In genomic region chr2:38863061-38863695, GRCh38 we compare ENCODE assay signal across 22 cellular contexts. TPM values are rescaled to one million over a fixed set of nuclear protein-coding genes. Genes with fewer than 3 reads are reported as not detected.
A peak's percentile ranks its signal among the peaks of the same experiment; 100 is the strongest.
DNase-seq lines count a peak whose midpoint lies in the region; ATAC-seq and TF ChIP-seq lines count a peak whose summit lies in the region.
"Had no signal": no experiment of that assay in that cellular context is flagged by ENCODE, and none has a peak within 500 bp of the region (broad histone marks: within the 10 kb centered on the region; RNA-seq: fewer than 3 reads in every experiment).

No MANE protein-coding gene starts in this region.

- POLR2A ChIA-PET in CD8-positive, alpha-beta T cell (lab: Charles Lee): no interaction called here

- no peak overlapping the region for H3K4me3 ChIP-seq in CD8-positive, alpha-beta T cell (ENCODE audit: low read depth, low read length)
- H3K4me3 ChIP-seq: Peyer's patch, sigmoid colon had no signal

- intact Hi-C loops in CD8-positive, alpha-beta T cell (cut with DNase I, micrococcal nuclease): no loop called here

- no peak overlapping the region for H3K4me3 Mint-ChIP-seq in CD8-positive, alpha-beta T cell
- H3K4me3 Mint-ChIP-seq in T-helper 17 cell: no peak overlapping the region
- H3K4me3 Mint-ChIP-seq: B cell, T-cell, WTC11 had no signal

- no peaks in the 10 kb centered on the region for H3K4me1 ChIP-seq in CD8-positive, alpha-beta T cell (ENCODE audit: insufficient read depth, low read length)
- H3K4me1 ChIP-seq: Peyer's patch, sigmoid colon had no signal

- H3K27ac ChIP-seq in CD8-positive, alpha-beta T cell (ENCODE audit: low read depth, low read length): no peak overlapping the region
- H3K27ac ChIP-seq: brain microvascular endothelial cell, Peyer's patch, sigmoid colon had no signal

- no peaks in the 10 kb centered on the region for H3K9me3 ChIP-seq in CD8-positive, alpha-beta T cell (ENCODE audit: low read length)
- no peaks in the 10 kb centered on the region for H3K9me3 ChIP-seq in T-helper 17 cell (ENCODE audit: control insufficient read depth, low read length, poor library complexity, severe bottlenecking)
- H3K9me3 ChIP-seq: Peyer's patch, sigmoid colon had no signal

- peak; percentile 14 for ATAC-seq in CD8-positive, alpha-beta T cell
- peak; percentile 62 for ATAC-seq in GM18520 (IDR thresholded peaks at IDR 0.05; ENCODE audit: unreplicated experiment)
- ATAC-seq in T-helper 17 cell: peak; percentile 59
- no peak for ATAC-seq in GM19397 (IDR thresholded peaks at IDR 0.05; ENCODE audit: unreplicated experiment)
- ATAC-seq in HG03097 (IDR thresholded peaks at IDR 0.05; ENCODE audit: low FRiP score, unreplicated experiment): no peak
- ATAC-seq: HCT116, T-cell, WTC11 had no signal

- CTCF ChIA-PET in CD8-positive, alpha-beta T cell (lab: Charles Lee): no interaction called here

- H3K36me3 Mint-ChIP-seq in CD8-positive, alpha-beta T cell: peaks cover 77% of the 10 kb centered on the region
- peaks cover 8% of the 10 kb centered on the region for H3K36me3 Mint-ChIP-seq in T-helper 17 cell (ENCODE audit: low read depth)

- H3K27ac Mint-ChIP-seq in CD8-positive, alpha-beta T cell: no peak overlapping the region
- H3K27ac Mint-ChIP-seq in T-helper 17 cell: peak overlapping the region; percentile 14
- H3K27ac Mint-ChIP-seq: activated naive CD4-positive, alpha-beta T cell treated with anti-CD3 and anti-CD28 coated beads, Interleukin-2, amount 50 U/mL, for 72 hours; B cell; T-cell; WTC11 had no signal

- H3K4me1 Mint-ChIP-seq in CD8-positive, alpha-beta T cell (ENCODE audit: low read depth): no peaks in the 10 kb centered on the region
- peaks cover 15% of the 10 kb centered on the region for H3K4me1 Mint-ChIP-seq in T-helper 17 cell
- H3K4me1 Mint-ChIP-seq: B cell, WTC11 had no signal

- H3K9me3 Mint-ChIP-seq in CD8-positive, alpha-beta T cell: no peaks in the 10 kb centered on the region
- H3K9me3 Mint-ChIP-seq: activated naive CD4-positive, alpha-beta T cell treated with anti-CD3 and anti-CD28 coated beads, Interleukin-2, amount 50 U/mL, for 72 hours; T-cell; WTC11 had no signal

- H3K27me3 ChIP-seq in CD8-positive, alpha-beta T cell (ENCODE audit: insufficient read depth, low read length): no peaks in the 10 kb centered on the region
- H3K27me3 ChIP-seq: brain microvascular endothelial cell, Peyer's patch, sigmoid colon had no signal

- TF ChIP-seq CTCF in CD8-positive, alpha-beta T cell (IDR thresholded peaks at IDR 0.05): no peak

- DNase-seq in CD8-positive, alpha-beta T cell: no peak
- DNase-seq in T-helper 17 cell (no peak), kidney tubule cell (ENCODE audit: low spot score) (peak; percentile 43), NCI-H1092 treated with DMSO at 0.1 percent for 48 hours (lab: John Stamatoyannopoulos, UW) (no peak)
- DNase-seq: brain microvascular endothelial cell, GF-D8, IMR-90, left colon, MM.1S, NCI-H2029, NCI-H526 treated with DMSO at 0.1 percent for 48 hours, occipital lobe, Peyer's patch, sigmoid colon, T-cell had no signal

- H3K27me3 Mint-ChIP-seq in CD8-positive, alpha-beta T cell (ENCODE audit: low read depth): no peaks in the 10 kb centered on the region
- H3K27me3 Mint-ChIP-seq in T-helper 17 cell: no peaks in the 10 kb centered on the region
- H3K27me3 Mint-ChIP-seq: B cell, T-cell had no signal

- peaks cover 9% of the 10 kb centered on the region for H3K36me3 ChIP-seq in CD8-positive, alpha-beta T cell (ENCODE audit: insufficient read depth, low read length)

RNA-seq across cellular contexts. Expression of gene DHX57, which starts 12.6 kb away (rescaled TPM):
- total RNA-seq in CD8-positive, alpha-beta T cell: 10 to 100 TPM; 19.7 to 20.1 TPM
- 10 to 100 TPM; 13.8 to 20.0 TPM for total RNA-seq in T-helper 17 cell

RNA-seq across cellular contexts. Expression of gene MORN2, which starts 12.6 kb away (rescaled TPM):
- 1 to 10 TPM; 5.7 to 6.8 TPM for total RNA-seq in CD8-positive, alpha-beta T cell
- 1 to 10 TPM; 1.4 to 2.7 TPM for total RNA-seq in T-helper 17 cell

RNA-seq across cellular contexts. Expression of gene ARHGEF33, which starts 26.5 kb away (rescaled TPM):
- not detected for total RNA-seq in CD8-positive, alpha-beta T cell
- not detected for total RNA-seq in T-helper 17 cell

Comparison
In these comparisons a context has a peak if more than half of its experiments do, and no peak if none do; other contexts are left out.
1. ATAC-seq: peak in CD8-positive, alpha-beta T cell (single experiment), GM18520 (single experiment) and T-helper 17 cell (single experiment); none in GM19397 (single experiment) and HG03097 (single experiment).